17 cellular contexts compared by ENCODE assay signal in genomic region chr7:131016230-131016629, GRCh38.
DNase-seq lines count a peak whose midpoint lies in the region; ATAC-seq and TF ChIP-seq lines count a peak whose summit lies in the region.
"Had no signal": no experiment of that assay in that cellular context is flagged by ENCODE, and none has a peak within 500 bp of the region (broad histone marks: within the 10 kb centered on the region; RNA-seq: fewer than 3 reads in every experiment).

No MANE protein-coding gene starts in this region.

- no peak overlapping the region for H3K4me3 Mint-ChIP-seq in activated CD4-positive, alpha-beta memory T cell treated with anti-CD3 and anti-CD28 coated beads for 36 hours
- H3K4me3 Mint-ChIP-seq in activated CD4-positive, alpha-beta memory T cell treated with anti-CD3 and anti-CD28 coated beads, Interleukin-2, amount 10 ng/mL, durations not matched to agents 7 days and 5 days, result no peak overlapping the region
- H3K4me3 Mint-ChIP-seq: activated B cell treated with CpG ODN at 0.5 μM for 24 hours; CD8-positive, alpha-beta T cell; T-helper 1 cell treated with Interleukin-12 subunit alpha and Interleukin-12 subunit beta and Interleukin-4 antibody, amounts not matched to agents 30 μg/mL and 1 μg/mL, for 36 hours had no signal

- no peak for DNase-seq in activated CD4-positive, alpha-beta memory T cell treated with anti-CD3 and anti-CD28 coated beads for 36 hours
- DNase-seq in activated CD4-positive, alpha-beta memory T cell treated with anti-CD3 and anti-CD28 coated beads, Interleukin-2, amount 10 ng/mL, durations not matched to agents 7 days and 5 days, result no peak
- peak; percentile 19 for DNase-seq in SW480 (ENCODE audit: low spot score)
- peak; percentile 49 for DNase-seq in epithelial cell of esophagus (ENCODE audit: low read depth)
- no peak for DNase-seq in psoas muscle
- DNase-seq in HAP-1 (ENCODE audit: low spot score in 2 of 2), result no peak
- DNase-seq in NCI-H526 (lab: John Stamatoyannopoulos, UW), result no peak
- no peak for DNase-seq in activated CD4-positive, alpha-beta T cell treated with anti-CD3 and anti-CD28 coated beads, Interleukin-2, amount 50 U/mL, for 1 hour
- DNase-seq: activated B cell treated with CpG ODN at 0.5 μM for 24 hours; activated CD8-positive, alpha-beta memory T cell treated with anti-CD3 and anti-CD28 coated beads, Interleukin-2, amount 50 U/mL, for 48 hours; caudate nucleus; CD8-positive, alpha-beta T cell; RPMI8226; stimulated activated CD4-positive, alpha-beta T cell treated with anti-CD3 and anti-CD28 coated beads, Interleukin-2, amount 100 ng/mL, for 24 hours had no signal

- H3K27ac ChIP-seq in psoas muscle, result peak overlapping the region; percentile 39
- H3K27ac ChIP-seq: 22Rv1 had no signal

- POLR2A ChIA-PET in activated CD4-positive, alpha-beta memory T cell treated with anti-CD3 and anti-CD28 coated beads for 36 hours (lab: Charles Lee), result interaction anchor here (1.3 to 1.4 kb wide), 3 partner anchors 10 to 60 kb away, joined by 3 read pairs; no protein-coding TSS in a partner anchor
- POLR2A ChIA-PET in activated CD4-positive, alpha-beta memory T cell treated with anti-CD3 and anti-CD28 coated beads, Interleukin-2, amount 10 ng/mL, durations not matched to agents 7 days and 5 days (lab: Charles Lee), result interaction anchor here (0.9 to 1.2 kb wide), 2 partner anchors 56 to 60 kb away, joined by 4 read pairs; no protein-coding TSS in a partner anchor

- intact Hi-C loops in activated CD4-positive, alpha-beta memory T cell treated with anti-CD3 and anti-CD28 coated beads for 36 hours (cut with micrococcal nuclease), result no loop called here
- intact Hi-C loops in psoas muscle (cut with DNase I), result no loop called here

- H3K27ac Mint-ChIP-seq in activated CD4-positive, alpha-beta memory T cell treated with anti-CD3 and anti-CD28 coated beads for 36 hours, result peak overlapping the region; percentile 61
- H3K27ac Mint-ChIP-seq in activated CD4-positive, alpha-beta memory T cell treated with anti-CD3 and anti-CD28 coated beads, Interleukin-2, amount 10 ng/mL, durations not matched to agents 7 days and 5 days, result no peak overlapping the region
- H3K27ac Mint-ChIP-seq: T-helper 1 cell treated with Interleukin-12 subunit alpha and Interleukin-12 subunit beta and Interleukin-4 antibody, amounts not matched to agents 30 μg/mL and 1 μg/mL, for 36 hours had no signal

- H3K9me3 Mint-ChIP-seq in activated CD4-positive, alpha-beta memory T cell treated with anti-CD3 and anti-CD28 coated beads for 36 hours, result no peaks in the 10 kb centered on the region
- H3K9me3 Mint-ChIP-seq in activated CD4-positive, alpha-beta memory T cell treated with anti-CD3 and anti-CD28 coated beads, Interleukin-2, amount 10 ng/mL, durations not matched to agents 7 days and 5 days, result no peaks in the 10 kb centered on the region
- H3K9me3 Mint-ChIP-seq: activated B cell treated with CpG ODN at 0.5 μM for 24 hours; CD8-positive, alpha-beta T cell; T-helper 1 cell treated with Interleukin-12 subunit alpha and Interleukin-12 subunit beta and Interleukin-4 antibody, amounts not matched to agents 30 μg/mL and 1 μg/mL, for 36 hours had no signal

- no peak for ATAC-seq in psoas muscle
- ATAC-seq: CD8-positive, alpha-beta T cell; sciatic nerve had no signal

- peaks cover 76% of the 10 kb centered on the region for H3K4me1 ChIP-seq in psoas muscle
- peaks cover 53% of the 10 kb centered on the region for H3K4me1 ChIP-seq in HAP-1

- peaks cover 83% of the 10 kb centered on the region for H3K4me1 Mint-ChIP-seq in activated CD4-positive, alpha-beta memory T cell treated with anti-CD3 and anti-CD28 coated beads for 36 hours (ENCODE audit: low read depth)
- peaks cover 76% of the 10 kb centered on the region for H3K4me1 Mint-ChIP-seq in activated CD4-positive, alpha-beta memory T cell treated with anti-CD3 and anti-CD28 coated beads, Interleukin-2, amount 10 ng/mL, durations not matched to agents 7 days and 5 days

- TF ChIP-seq CTCF in epithelial cell of esophagus (IDR thresholded peaks at IDR 0.05; ENCODE audit: insufficient read depth, low read depth, low read length, missing control alignments), result no peak
- TF ChIP-seq CTCF in psoas muscle (IDR thresholded peaks at IDR 0.05), result no peak

- H3K9me3 ChIP-seq in psoas muscle, result no peaks in the 10 kb centered on the region
- no peaks in the 10 kb centered on the region for H3K9me3 ChIP-seq in HAP-1

- H3K4me3 ChIP-seq in epithelial cell of esophagus (ENCODE audit: low read length) (no peak overlapping the region), psoas muscle (no peak overlapping the region), HAP-1 (no peak overlapping the region)

- no peaks in the 10 kb centered on the region for H3K27me3 Mint-ChIP-seq in activated CD4-positive, alpha-beta memory T cell treated with anti-CD3 and anti-CD28 coated beads for 36 hours
- H3K27me3 Mint-ChIP-seq in activated CD4-positive, alpha-beta memory T cell treated with anti-CD3 and anti-CD28 coated beads, Interleukin-2, amount 10 ng/mL, durations not matched to agents 7 days and 5 days, result no peaks in the 10 kb centered on the region
- H3K27me3 Mint-ChIP-seq: activated B cell treated with CpG ODN at 0.5 μM for 24 hours had no signal

- in situ Hi-C loops in HAP-1 (cut with MboI; ENCODE audit: low sequenced_read_pairs), result no loop called here

- H3K36me3 Mint-ChIP-seq in activated CD4-positive, alpha-beta memory T cell treated with anti-CD3 and anti-CD28 coated beads for 36 hours, result peaks cover 12% of the 10 kb centered on the region
- peaks cover 44% of the 10 kb centered on the region for H3K36me3 Mint-ChIP-seq in activated CD4-positive, alpha-beta memory T cell treated with anti-CD3 and anti-CD28 coated beads, Interleukin-2, amount 10 ng/mL, durations not matched to agents 7 days and 5 days (ENCODE audit: low read depth)

- CTCF ChIA-PET in activated CD4-positive, alpha-beta memory T cell treated with anti-CD3 and anti-CD28 coated beads for 36 hours (lab: Charles Lee), result interaction anchor here (1.3 to 5.2 kb wide), 3 partner anchors 8 to 34 kb away, joined by 3 to 27 read pairs (median 3); no protein-coding TSS in a partner anchor
- CTCF ChIA-PET in activated CD4-positive, alpha-beta memory T cell treated with anti-CD3 and anti-CD28 coated beads, Interleukin-2, amount 10 ng/mL, durations not matched to agents 7 days and 5 days (lab: Charles Lee), result interaction anchor here (0.6 to 0.9 kb wide), 2 partner anchors 13 to 287 kb away, joined by 3 read pairs; no protein-coding TSS in a partner anchor

- H3K27me3 ChIP-seq in psoas muscle (ENCODE audit: insufficient read depth in 3 of 3, low read length in 2 of 3), result no peaks in the 10 kb centered on the region
- no peaks in the 10 kb centered on the region for H3K27me3 ChIP-seq in HAP-1 (ENCODE audit: low read depth)

- 73 to 88% (median 81%) methylated on average over 1 of the region's 1 CpG for WGBS in psoas muscle, 3 donors

- H3K36me3 ChIP-seq in psoas muscle (ENCODE audit: insufficient read depth in 1 of 2, low read depth in 1 of 2) (no peaks in the 10 kb centered on the region), HAP-1 (replicated peaks) (no peaks in the 10 kb centered on the region)

Comparison
In these comparisons a context has a peak if more than half of its experiments do, and no peak if none do; other contexts are left out.
1. DNase-seq: peak in SW480 (single experiment) and epithelial cell of esophagus (single experiment); none in activated CD4-positive, alpha-beta memory T cell treated with anti-CD3 and anti-CD28 coated beads for 36 hours (single experiment), activated CD4-positive, alpha-beta memory T cell treated with anti-CD3 and anti-CD28 coated beads, Interleukin-2, amount 10 ng/mL, durations not matched to agents 7 days and 5 days (single experiment), psoas muscle (0 of 2), HAP-1 (0 of 2), NCI-H526 (0 of 2) and activated CD4-positive, alpha-beta T cell treated with anti-CD3 and anti-CD28 coated beads, Interleukin-2, amount 50 U/mL, for 1 hour (single experiment).